In the genomic region with DNA sequence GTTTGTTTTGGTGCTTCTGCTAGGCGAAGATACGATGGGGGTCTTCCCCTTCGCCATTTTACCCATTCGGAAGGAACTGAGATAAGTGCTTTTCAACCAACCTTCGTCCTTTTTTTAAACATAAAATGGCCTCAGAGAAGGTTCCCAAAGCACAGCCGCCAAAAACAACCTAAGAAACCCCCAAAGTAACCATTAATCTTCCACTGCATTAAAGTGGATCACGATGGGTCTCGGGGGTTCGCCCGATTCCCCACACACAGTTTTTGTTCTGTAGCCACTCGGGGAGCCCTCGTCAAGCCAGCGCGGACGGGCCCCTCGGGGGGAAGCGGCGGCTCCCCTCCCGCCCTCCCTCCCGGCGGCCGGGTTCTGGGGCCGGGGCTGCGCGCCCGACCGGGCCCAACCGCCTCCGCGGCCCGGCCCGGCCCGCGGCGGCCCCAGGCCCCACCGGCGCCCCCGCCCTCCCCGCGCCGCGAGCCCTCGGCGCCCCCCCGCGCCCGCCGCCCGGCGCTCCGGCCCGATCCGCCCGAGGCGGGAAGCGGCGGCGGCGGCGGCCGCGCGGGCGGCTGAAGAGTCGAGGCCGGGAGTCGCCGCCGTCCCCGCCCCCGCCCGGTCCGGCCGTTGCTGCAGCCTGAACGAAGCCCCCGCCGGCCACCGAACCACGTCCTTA, we compare ENCODE assay signal across 8 cellular contexts. TPM values are rescaled to one million over a fixed set of nuclear protein-coding genes. Genes with fewer than 3 reads are reported as not detected.
DNase-seq lines count a peak whose midpoint lies in the region; ATAC-seq and TF ChIP-seq lines count a peak whose summit lies in the region.

No MANE protein-coding gene starts in this region.

- H3K9ac ChIP-seq in Loucy (ENCODE audit: low read depth, low read length, poor library complexity, severe bottlenecking) = peak overlapping the region; percentile 100
- peak overlapping the region; percentile 89 to 93 for H3K9ac ChIP-seq in colonic mucosa (ENCODE audit: low read depth in 2 of 2, low read length in 2 of 2)
- peak overlapping the region; percentile 96 to 100 for H3K9ac ChIP-seq in liver (ENCODE audit: low read depth in 1 of 2, low read length in 2 of 2)

- no peak for TF ChIP-seq CTCF in GM12864 (IDR thresholded peaks at IDR 0.05; ENCODE audit: low read depth, low read length, missing control alignments)
- no peak for TF ChIP-seq CTCF in Loucy (conservative IDR thresholded peaks at IDR 0.05; ENCODE audit: low read length)
- TF ChIP-seq CTCF in colonic mucosa (IDR thresholded peaks at IDR 0.05) = no peak
- no peak for TF ChIP-seq CTCF in liver (IDR thresholded peaks at IDR 0.05; ENCODE audit: low read depth, low read length, missing input control)

- H4K20me1 ChIP-seq in Loucy (ENCODE audit: insufficient read depth, low read length, poor library complexity, severe bottlenecking) = peaks cover 27% of the 10 kb centered on the region

- WGBS in liver = under 1% methylated on average over 79 of the region's 79 CpGs

- no peak overlapping the region for H2AFZ ChIP-seq in Loucy (ENCODE audit: low read length)

- H3K4me3 ChIP-seq in GM12864 (ENCODE audit: low read depth, low read length) = peak overlapping the region; percentile 87
- peak overlapping the region; percentile 92 for H3K4me3 ChIP-seq in Loucy (ENCODE audit: low read length, poor library complexity, severe bottlenecking)
- H3K4me3 ChIP-seq in colonic mucosa = peak overlapping the region; percentile 63
- H3K4me3 ChIP-seq in liver (ENCODE audit: low read depth in 1 of 3, low read length in 3 of 3) = peak overlapping the region; percentile 92 to 96 (median 94)

- ATAC-seq in HG02759 (IDR thresholded peaks at IDR 0.05; ENCODE audit: unreplicated experiment) (no peak), GM18858 (IDR thresholded peaks at IDR 0.05; ENCODE audit: unreplicated experiment) (no peak)

- H3K27me3 ChIP-seq in Loucy (ENCODE audit: insufficient read depth, low read length, poor library complexity, severe bottlenecking) = peaks cover 9% of the 10 kb centered on the region
- no peaks in the 10 kb centered on the region for H3K27me3 ChIP-seq in colonic mucosa
- H3K27me3 ChIP-seq in liver (ENCODE audit: control insufficient read depth in 4 of 4, insufficient read depth in 4 of 4, low read length in 3 of 4) = no peaks in the 10 kb centered on the region

- no peaks in the 10 kb centered on the region for H3K9me2 ChIP-seq in Loucy (replicated peaks; ENCODE audit: low read depth, low read length)

- peak overlapping the region; percentile 99 for H3K27ac ChIP-seq in colonic mucosa
- peak overlapping the region; percentile 99 for H3K27ac ChIP-seq in liver (ENCODE audit: low read depth in 1 of 2, low read length in 2 of 2)

- no peak for TF ChIP-seq RAD21 in liver (IDR thresholded peaks at IDR 0.05)

- H3K79me2 ChIP-seq in Loucy (ENCODE audit: insufficient read depth, low read length) = peaks cover 55% of the 10 kb centered on the region

- intact Hi-C loops in colonic mucosa (cut with DNase I) = loop anchor here (5.0 kb wide), 1 partner anchor 48 kb away; no protein-coding TSS in a partner anchor

- H3K9me3 ChIP-seq in Loucy (ENCODE audit: insufficient read depth, low read depth, low read length) = no peaks in the 10 kb centered on the region
- no peaks in the 10 kb centered on the region for H3K9me3 ChIP-seq in colonic mucosa
- no peaks in the 10 kb centered on the region for H3K9me3 ChIP-seq in liver (ENCODE audit: control insufficient read depth in 4 of 4, low read length in 3 of 4)

- peaks cover 46% of the 10 kb centered on the region for H3K4me1 ChIP-seq in Loucy (ENCODE audit: insufficient read depth, low read length, poor library complexity, severe bottlenecking)
- H3K4me1 ChIP-seq in colonic mucosa = no peaks in the 10 kb centered on the region
- H3K4me1 ChIP-seq in liver (ENCODE audit: control insufficient read depth in 4 of 4, insufficient read depth in 4 of 4, low read length in 3 of 4) = peaks cover 7 to 36% (median 21%) of the 10 kb centered on the region in 4 donors

- H3F3A ChIP-seq in Loucy (ENCODE audit: low read depth) = peaks cover 10% of the 10 kb centered on the region

- H3K36me3 ChIP-seq in Loucy (ENCODE audit: insufficient read depth, low read length) (peaks cover 6% of the 10 kb centered on the region), colonic mucosa (peaks cover 1% of the 10 kb centered on the region), liver (ENCODE audit: control insufficient read depth in 4 of 4, insufficient read depth in 3 of 4, low read depth in 1 of 4, low read length in 3 of 4) (peaks cover 3 to 6% (median 5%) of the 10 kb centered on the region in 4 donors)

- no peak for DNase-seq in GM12864 (ENCODE audit: low read depth)
- DNase-seq in activated CD4-positive, alpha-beta T cell treated with anti-CD3 and anti-CD28 coated beads for 1 hour = peak; percentile 16
- DNase-seq in colonic mucosa = peak; percentile 34
- DNase-seq in stimulated activated CD8-positive, alpha-beta memory T cell treated with anti-CD3 and anti-CD28 coated beads, Interleukin-4, amount 100 ng/mL, for 1 hour (ENCODE audit: low read depth in 2 of 2, low spot score in 1 of 2) = peak; percentile 10 to 21

- H3K4me2 ChIP-seq in Loucy (ENCODE audit: low read depth, low read length, poor library complexity, severe bottlenecking) = peak overlapping the region; percentile 87

TF ChIP-seq in liver, 16 proteins besides CTCF, POLR2A, EP300 and RAD21:
- TF ChIP-seq EGR1 (IDR thresholded peaks at IDR 0.05; ENCODE audit: low read depth in 2 of 2) (no peak), JUND (IDR thresholded peaks at IDR 0.05) (no peak), GABPA (IDR thresholded peaks at IDR 0.05 in 1 of 2, conservative IDR thresholded peaks at IDR 0.05 in 1 of 2) (no peak), FOXA2 (IDR thresholded peaks at IDR 0.05) (no peak), TAF1 (conservative IDR thresholded peaks at IDR 0.05) (no peak), HNF4G (IDR thresholded peaks at IDR 0.05) (no peak), HNF4A (conservative IDR thresholded peaks at IDR 0.05) (no peak), SP1 (IDR thresholded peaks at IDR 0.05) (no peak), FOXA1 (IDR thresholded peaks at IDR 0.05) (no peak)
- TF ChIP-seq, protein P1, sequence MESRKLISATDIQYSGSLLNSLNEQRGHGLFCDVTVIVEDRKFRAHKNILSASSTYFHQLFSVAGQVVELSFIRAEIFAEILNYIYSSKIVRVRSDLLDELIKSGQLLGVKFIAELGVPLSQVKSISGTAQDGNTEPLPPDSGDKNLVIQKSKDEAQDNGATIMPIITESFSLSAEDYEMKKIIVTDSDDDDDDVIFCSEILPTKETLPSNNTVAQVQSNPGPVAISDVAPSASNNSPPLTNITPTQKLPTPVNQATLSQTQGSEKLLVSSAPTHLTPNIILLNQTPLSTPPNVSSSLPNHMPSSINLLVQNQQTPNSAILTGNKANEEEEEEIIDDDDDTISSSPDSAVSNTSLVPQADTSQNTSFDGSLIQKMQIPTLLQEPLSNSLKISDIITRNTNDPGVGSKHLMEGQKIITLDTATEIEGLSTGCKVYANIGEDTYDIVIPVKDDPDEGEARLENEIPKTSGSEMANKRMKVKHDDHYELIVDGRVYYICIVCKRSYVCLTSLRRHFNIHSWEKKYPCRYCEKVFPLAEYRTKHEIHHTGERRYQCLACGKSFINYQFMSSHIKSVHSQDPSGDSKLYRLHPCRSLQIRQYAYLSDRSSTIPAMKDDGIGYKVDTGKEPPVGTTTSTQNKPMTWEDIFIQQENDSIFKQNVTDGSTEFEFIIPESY (IDR thresholded peaks at IDR 0.05) = no peak
- TF ChIP-seq, protein P2, sequence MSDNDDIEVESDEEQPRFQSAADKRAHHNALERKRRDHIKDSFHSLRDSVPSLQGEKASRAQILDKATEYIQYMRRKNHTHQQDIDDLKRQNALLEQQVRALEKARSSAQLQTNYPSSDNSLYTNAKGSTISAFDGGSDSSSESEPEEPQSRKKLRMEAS (IDR thresholded peaks at IDR 0.05) = no peak
- TF ChIP-seq, protein P3, sequence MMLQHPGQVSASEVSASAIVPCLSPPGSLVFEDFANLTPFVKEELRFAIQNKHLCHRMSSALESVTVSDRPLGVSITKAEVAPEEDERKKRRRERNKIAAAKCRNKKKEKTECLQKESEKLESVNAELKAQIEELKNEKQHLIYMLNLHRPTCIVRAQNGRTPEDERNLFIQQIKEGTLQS (IDR thresholded peaks at IDR 0.05) = no peak

RNA-seq across cellular contexts. Expression of a gene that starts 0.8 kb away (rescaled TPM):
- total RNA-seq in colonic mucosa (10 to 100 TPM; 21.6 to 26.6 TPM), liver (10 to 100 TPM; 13.6 to 22.1 TPM)
- 1 to 10 TPM; 2.9 to 5.8 TPM for polyA plus RNA-seq in liver
